Comparison of ENCODE assay signal across 16 cellular contexts in genomic region chr3:139199421-139200010, GRCh38.
"Had no signal": no experiment of that assay in that cellular context is flagged by ENCODE, and none has a peak within 500 bp of the region (broad histone marks: within the 10 kb centered on the region; RNA-seq: fewer than 3 reads in every experiment).

No MANE protein-coding gene starts in this region.

- ATAC-seq: activated CD8-positive, alpha-beta T cell treated with anti-CD3 and anti-CD28 coated beads for 36 hours; activated T-cell treated with anti-CD3 and anti-CD28 coated beads, Interleukin-2, amount 50 U/mL, for 72 hours; gastrocnemius medialis; heart right ventricle; stimulated activated naive B cell treated with anti-CD40 and anti-IgM and Interleukin-4, amounts not matched to agents 10 μg/mL and 1 μg/mL and 100 μg/mL, for 72 hours had no signal

- DNase-seq: activated CD8-positive, alpha-beta memory T cell treated with anti-CD3 and anti-CD28 coated beads, Interleukin-2, amount 50 U/mL, for 4 hours; activated CD8-positive, alpha-beta T cell treated with anti-CD3 and anti-CD28 coated beads for 36 hours; activated naive CD8-positive, alpha-beta T cell treated with anti-CD3 and anti-CD28 coated beads, Interleukin-2, amount 10 ng/mL, durations not matched to agents 7 days and 5 days; activated T-cell treated with anti-CD3 and anti-CD28 coated beads, Interleukin-2, amount 50 U/mL, for 72 hours; aorta; dorsolateral prefrontal cortex; gastrocnemius medialis; heart right ventricle; kidney; left ventricle myocardium inferior; occipital lobe; right lobe of liver; stimulated activated CD4-positive, alpha-beta T cell treated with anti-CD3 and anti-CD28 coated beads, Interleukin-2, amount 100 ng/mL, for 24 hours; stimulated activated naive B cell treated with anti-CD40 and anti-IgM and Interleukin-4, amounts not matched to agents 10 μg/mL and 1 μg/mL and 100 μg/mL, for 72 hours; substantia nigra; transverse colon had no signal
